Comparison of ENCODE assay signal across 8 cellular contexts in the genomic region with DNA sequence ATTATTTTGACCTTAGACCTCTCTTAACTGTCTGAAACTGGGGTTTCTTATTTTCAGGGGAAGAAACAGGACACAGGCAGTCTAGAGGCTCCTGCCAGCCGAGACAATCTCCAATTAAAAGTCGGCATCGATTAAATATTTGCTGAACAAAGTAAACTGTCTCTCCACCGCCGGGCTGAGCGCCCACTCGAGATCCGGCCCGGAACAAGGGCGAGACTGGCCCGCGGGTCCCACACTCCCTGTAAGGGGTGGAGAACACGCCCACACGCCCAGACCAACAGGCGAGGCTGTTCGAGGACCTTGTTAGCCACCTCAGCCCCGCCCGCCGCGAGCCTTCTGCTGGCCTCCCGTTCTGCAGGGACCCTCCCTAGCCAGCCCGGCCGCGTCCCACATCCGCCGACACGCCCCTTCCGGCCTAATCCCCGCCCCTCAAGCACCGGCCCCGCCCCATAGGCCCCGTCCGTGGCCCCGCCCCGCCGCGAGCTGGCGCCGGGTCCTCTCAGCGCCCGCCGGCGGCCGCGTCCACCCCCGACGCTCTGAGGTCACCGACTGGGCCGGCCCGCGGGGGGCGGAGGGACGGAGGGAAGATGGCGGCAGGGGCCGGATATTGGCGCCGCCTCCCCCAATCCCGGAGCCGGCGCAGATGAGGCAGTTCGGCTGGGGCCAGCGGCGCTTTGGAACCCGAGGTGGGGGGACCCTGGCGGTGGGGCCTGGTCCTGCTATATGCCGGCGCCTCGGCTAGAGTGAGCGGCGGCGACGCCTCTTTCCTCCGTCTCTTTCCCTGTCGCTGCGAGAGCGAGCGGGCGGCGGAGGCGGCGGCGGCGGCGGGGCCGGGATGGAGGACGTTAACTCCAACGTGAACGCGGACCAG. TPM values are rescaled to one million over a fixed set of nuclear protein-coding genes. Genes with fewer than 3 reads are reported as not detected.
DNase-seq lines count a peak whose midpoint lies in the region; ATAC-seq and TF ChIP-seq lines count a peak whose summit lies in the region.

A gene (plus strand): TSS at position 625 of the 871 bp plus-strand sequence. CDS start 211 bp downstream, at position 836.

- H3K4ac ChIP-seq in IMR-90 (ENCODE audit: low read depth, low read length): peak within 1 kb of the TSS; percentile 93

- peak within 1 kb of the TSS; percentile 93 for H3K9ac ChIP-seq in IMR-90 (ENCODE audit: low read depth, low read length)

- POLR2A ChIA-PET in IMR-90 (lab: Charles Lee; ENCODE audit: unreplicated experiment): interaction anchor here (0.6 to 0.8 kb wide), 6 partner anchors 12 to 664 kb away, joined by 4 to 11 read pairs (median 8); no protein-coding TSS in a partner anchor

- H3K9me1 ChIP-seq in IMR-90 (ENCODE audit: insufficient read depth, low read length): peaks cover 6% of the 10 kb centered on the region; the same call in 1 of the 2 replicates

- H3K4me2 ChIP-seq in IMR-90 (ENCODE audit: low read depth, low read length): peak within 1 kb of the TSS; percentile 98

- TF ChIP-seq CTCF in IMR-90 (conservative IDR thresholded peaks at IDR 0.05; ENCODE audit: low read depth, low read length) (peak; percentile 46; the same call in 1 of the 2 replicates), epithelial cell of esophagus (IDR thresholded peaks at IDR 0.05; ENCODE audit: insufficient read depth, low read depth, low read length, missing control alignments) (peak; percentile 43), mucosa of descending colon (IDR thresholded peaks at IDR 0.05) (peak; percentile 41)

- H3K4me1 ChIP-seq in IMR-90 (ENCODE audit: control insufficient read depth, insufficient read depth, low read length) (peaks cover 5% of the 10 kb centered on the region; the same call in 1 of the 2 replicates), mucosa of descending colon (ENCODE audit: low read depth) (peaks cover 29% of the 10 kb centered on the region)

- peak within 1 kb of the TSS; percentile 71 for H2AK5ac ChIP-seq in IMR-90 (ENCODE audit: low read depth, low read length)

- peak; percentile 96 for TF ChIP-seq POLR2A in IMR-90 (IDR thresholded peaks at IDR 0.05; ENCODE audit: low read depth, low read length)

- H3K27me3 ChIP-seq in IMR-90 (ENCODE audit: control insufficient read depth, insufficient read depth, low read length): no peaks in the 10 kb centered on the region

- H4K20me1 ChIP-seq in IMR-90 (ENCODE audit: insufficient read depth, low read length): peaks cover 36% of the 10 kb centered on the region

- peak within 1 kb of the TSS; percentile 69 for H4K91ac ChIP-seq in IMR-90 (ENCODE audit: insufficient read depth, low read depth, low read length)

- H3K79me1 ChIP-seq in IMR-90 (ENCODE audit: low read depth in 1 of 2, low read length in 2 of 2): peaks cover 14 to 45% of the 10 kb centered on the region in 2 experiments

- H3K14ac ChIP-seq in IMR-90 (replicated peaks; ENCODE audit: low read depth, low read length): peak within 1 kb of the TSS; percentile 90

- H3K9me3 ChIP-seq in IMR-90 (ENCODE audit: control insufficient read depth, insufficient read depth, low read length) (no peaks in the 10 kb centered on the region), mucosa of descending colon (no peaks in the 10 kb centered on the region)

- peak within 1 kb of the TSS; percentile 72 for H2BK15ac ChIP-seq in IMR-90 (ENCODE audit: low read depth, low read length)

- CTCF ChIA-PET in IMR-90 (lab: Yijun Ruan, JAX): no interaction called here

- WGBS in IMR-90 (ENCODE audit: extremely low coverage in 2 of 2, insufficient read length in 1 of 2), 2 experiments: 0% methylated on average over 10 of the region's 89 CpGs; no CpG with 5 or more reads in 1 of the 2 experiments

- H3K23ac ChIP-seq in IMR-90 (ENCODE audit: low read depth, low read length): peak within 1 kb of the TSS; percentile 98

- peak within 1 kb of the TSS; percentile 87 for H3K27ac ChIP-seq in IMR-90 (ENCODE audit: insufficient read depth, low read length)

- H3K4me3 ChIP-seq in IMR-90 (ENCODE audit: insufficient read depth, low read depth, low read length) (peak within 1 kb of the TSS; percentile 90), epithelial cell of esophagus (ENCODE audit: low read length) (peak within 1 kb of the TSS; percentile 97), mucosa of descending colon (peak within 1 kb of the TSS; percentile 52)

- ATAC-seq in GM21528 (IDR thresholded peaks at IDR 0.05; ENCODE audit: low FRiP score, unreplicated experiment) (peak; percentile 91), IMR-90 (ENCODE audit: low read depth) (peak; percentile 88), mucosa of descending colon (peak; percentile 91)

- H3K18ac ChIP-seq in IMR-90 (ENCODE audit: low read depth, low read length): peak within 1 kb of the TSS; percentile 82

- dilution Hi-C loops in IMR-90 (cut with HindIII; ENCODE audit: low sequenced_read_pairs, unreplicated experiment): no loop called here

- intact Hi-C loops in IMR-90 (cut with micrococcal nuclease) (no loop called here), mucosa of descending colon (cut with DNase I, micrococcal nuclease) (no loop called here)

- peak within 1 kb of the TSS; percentile 60 to 88 for H4K8ac ChIP-seq in IMR-90 (ENCODE audit: low read depth in 2 of 2, low read length in 2 of 2)

- peak; percentile 32; the same call in 1 of the 2 replicates for TF ChIP-seq RAD21 in IMR-90 (IDR thresholded peaks at IDR 0.05; ENCODE audit: low read length)

- DNase-seq in DMS153 (lab: John Stamatoyannopoulos, UW): peak; percentile 90
- DNase-seq in IMR-90: peak; percentile 97
- peak; percentile 99 for DNase-seq in OCI-M1 (lab: John Stamatoyannopoulos, UW)
- peak; percentile 99 for DNase-seq in activated T-cell treated with anti-CD3 and anti-CD28 coated beads for 4 hours
- peak; percentile 99 for DNase-seq in epithelial cell of esophagus (ENCODE audit: low read depth)
- DNase-seq in mucosa of descending colon: peak; percentile 99 to 100 (median 100)
- peak; percentile 97 for DNase-seq in stimulated activated CD8-positive, alpha-beta memory T cell treated with anti-CD3 and anti-CD28 coated beads, Interleukin-4, amount 100 ng/mL, for 24 hours (ENCODE audit: low read depth)

- H2AK9ac ChIP-seq in IMR-90 (replicated peaks; ENCODE audit: low read depth, low read length, poor library complexity): peak within 1 kb of the TSS; percentile 75

- H2BK120ac ChIP-seq in IMR-90 (ENCODE audit: low read depth, low read length): peak within 1 kb of the TSS; percentile 32

- peak within 1 kb of the TSS; percentile 67 for H4K5ac ChIP-seq in IMR-90 (ENCODE audit: low read depth, low read length)

- peak within 1 kb of the TSS; percentile 96 for H3K56ac ChIP-seq in IMR-90 (ENCODE audit: extremely low read depth, insufficient read depth, low read length)

- H2BK5ac ChIP-seq in IMR-90 (ENCODE audit: low read depth, low read length, poor library complexity, severe bottlenecking): peak within 1 kb of the TSS; percentile 88

- in situ Hi-C loops in IMR-90 (cut with MboI; ENCODE audit: low sequenced_read_pairs): no loop called here

- peak within 1 kb of the TSS; percentile 95 for H2AFZ ChIP-seq in IMR-90 (replicated peaks; ENCODE audit: low read length, poor library complexity)

- BruUV-seq in IMR-90 (replicated peaks; lab: Mats Ljungman, UMichigan): TSS peak; percentile 59

- no peaks in the 10 kb centered on the region for H3K36me3 ChIP-seq in IMR-90 (ENCODE audit: control insufficient read depth, insufficient read depth, low read length)
- no peaks in the 10 kb centered on the region for H3K36me3 ChIP-seq in mucosa of descending colon (ENCODE audit: low read depth)

- no peak within 1 kb of the TSS for H2BK20ac ChIP-seq in IMR-90 (ENCODE audit: low read depth, low read length)

TF ChIP-seq in IMR-90, 13 proteins besides CTCF, POLR2A, EP300 and RAD21:
- no peak for TF ChIP-seq BHLHE40 (IDR thresholded peaks at IDR 0.05; ENCODE audit: low read depth, low read length)
- TF ChIP-seq, protein P1, sequence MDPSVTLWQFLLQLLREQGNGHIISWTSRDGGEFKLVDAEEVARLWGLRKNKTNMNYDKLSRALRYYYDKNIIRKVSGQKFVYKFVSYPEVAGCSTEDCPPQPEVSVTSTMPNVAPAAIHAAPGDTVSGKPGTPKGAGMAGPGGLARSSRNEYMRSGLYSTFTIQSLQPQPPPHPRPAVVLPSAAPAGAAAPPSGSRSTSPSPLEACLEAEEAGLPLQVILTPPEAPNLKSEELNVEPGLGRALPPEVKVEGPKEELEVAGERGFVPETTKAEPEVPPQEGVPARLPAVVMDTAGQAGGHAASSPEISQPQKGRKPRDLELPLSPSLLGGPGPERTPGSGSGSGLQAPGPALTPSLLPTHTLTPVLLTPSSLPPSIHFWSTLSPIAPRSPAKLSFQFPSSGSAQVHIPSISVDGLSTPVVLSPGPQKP (IDR thresholded peaks at IDR 0.05; ENCODE audit: borderline replicate concordance, low read depth, low read length): no peak
- 0 out of 2 replicates have a peak, but pooled peaks have one; percentile 23 for TF ChIP-seq SMC3 (IDR thresholded peaks at IDR 0.05; ENCODE audit: low read depth, low read length)
- TF ChIP-seq NFE2L2 (IDR thresholded peaks at IDR 0.05; ENCODE audit: low read depth, low read length): no peak
- no peak for TF ChIP-seq RFX5 (IDR thresholded peaks at IDR 0.05; ENCODE audit: low read depth, low read length)
- no peak for TF ChIP-seq CHD1 (IDR thresholded peaks at IDR 0.05; ENCODE audit: low read depth, low read length)
- TF ChIP-seq MAFK (IDR thresholded peaks at IDR 0.05; ENCODE audit: low read depth, low read length): peak; percentile 14; the same call in 1 of the 2 replicates
- TF ChIP-seq RCOR1 (IDR thresholded peaks at IDR 0.05; ENCODE audit: insufficient replicate concordance, low read length): no peak
- TF ChIP-seq MAZ (IDR thresholded peaks at IDR 0.05; ENCODE audit: borderline replicate concordance, low read depth, low read length): peak; percentile 95
- TF ChIP-seq FOS (IDR thresholded peaks at IDR 0.05; ENCODE audit: low read depth, low read length): no peak
- TF ChIP-seq, protein P2, sequence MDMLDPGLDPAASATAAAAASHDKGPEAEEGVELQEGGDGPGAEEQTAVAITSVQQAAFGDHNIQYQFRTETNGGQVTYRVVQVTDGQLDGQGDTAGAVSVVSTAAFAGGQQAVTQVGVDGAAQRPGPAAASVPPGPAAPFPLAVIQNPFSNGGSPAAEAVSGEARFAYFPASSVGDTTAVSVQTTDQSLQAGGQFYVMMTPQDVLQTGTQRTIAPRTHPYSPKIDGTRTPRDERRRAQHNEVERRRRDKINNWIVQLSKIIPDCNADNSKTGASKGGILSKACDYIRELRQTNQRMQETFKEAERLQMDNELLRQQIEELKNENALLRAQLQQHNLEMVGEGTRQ (IDR thresholded peaks at IDR 0.05; ENCODE audit: low read depth, low read length): no peak
- no peak; the same call in 1 of the 2 replicates for TF ChIP-seq MXI1 (IDR thresholded peaks at IDR 0.05; ENCODE audit: borderline replicate concordance, low read depth, low read length)
- TF ChIP-seq CEBPB (IDR thresholded peaks at IDR 0.05; ENCODE audit: low read depth, low read length): no peak

RNA-seq across cellular contexts. Expression of the gene that starts here (rescaled TPM):
- total RNA-seq in IMR-90 (2012; rRNA removed) (23.3 and 32.2 TPM in 2 replicates), mucosa of descending colon (100 to 1,000 TPM in 1 of 3 donors, 10 to 100 TPM in 2; 73.5 to 153 (median 90.6) TPM)
- 42.3 and 53.0 TPM in 2 replicates for polyA plus RNA-seq in IMR-90 (2012; rRNA removed)
- 17.1 and 18.7 TPM in 2 replicates for polyA plus RNA-seq in IMR-90 (2012; cell fraction: cytosol; rRNA removed)
- polyA plus RNA-seq in IMR-90 (2012; cell fraction: nucleus; rRNA removed; ENCODE audit: low replicate concordance): 11.2 and 44.3 TPM in 2 replicates

Comparison
In these comparisons a context has a peak if more than half of its experiments do, and no peak if none do; other contexts are left out.
1. Peak in every context shown above with its lines: DNase-seq, ATAC-seq, H3K4me3 ChIP-seq and H3K27ac ChIP-seq.